18 cellular contexts compared by ENCODE assay signal in genomic region chr16:84887207-84887606, GRCh38.
DNase-seq lines count a peak whose midpoint lies in the region; ATAC-seq, FAIRE-seq and TF ChIP-seq lines count a peak whose summit lies in the region.
"Had no signal": no experiment of that assay in that cellular context is flagged by ENCODE, and none has a peak within 500 bp of the region (broad histone marks: within the 10 kb centered on the region; RNA-seq: fewer than 3 reads in every experiment).

No MANE protein-coding gene starts in this region.

- H3K4me1 Mint-ChIP-seq in neural crest cell, result peaks cover 59% of the 10 kb centered on the region

- FAIRE-seq in K562 (lab: Jason Lieb, UNC) (no peak), GM12892 (lab: Jason Lieb, UNC) (no peak)
- FAIRE-seq: A549, G401.6, GM12891 had no signal

- H3K36me3 Mint-ChIP-seq in neural crest cell (ENCODE audit: low read depth), result no peaks in the 10 kb centered on the region
- H3K36me3 Mint-ChIP-seq: CD8-positive, alpha-beta T cell had no signal

- BruUV-seq in K562 (replicated peaks; lab: Mats Ljungman, UMichigan), result no TSS peak

- DNase-seq in Right ventricle myocardium superior, result peak; percentile 26
- no peak for DNase-seq in cardiac septum (ENCODE audit: low spot score)
- peak in 2 of 4 experiments; percentile 45 to 47 for DNase-seq in K562 (ENCODE audit: extremely low read depth in 1 of 4, low spot score in 3 of 4)
- DNase-seq in neural crest cell (ENCODE audit: low read depth, low spot score), result no peak
- DNase-seq in NCI-H510A treated with DMSO at 0.1 percent for 48 hours (lab: John Stamatoyannopoulos, UW), result no peak
- DNase-seq in GM13976 (ENCODE audit: low spot score), result no peak
- no peak for DNase-seq in GM12892 (ENCODE audit: insufficient read length)
- DNase-seq: AML-193; Calu3; CD8-positive, alpha-beta T cell; DMS 273 treated with DMSO at 0.1 percent for 48 hours; HCEC 1CT had no signal

- TF ChIP-seq POLR2A in K562 (conservative IDR thresholded peaks at IDR 0.05) (no peak), GM12892 (IDR thresholded peaks at IDR 0.05; ENCODE audit: low read depth, low read length) (no peak)

- no peak overlapping the region for H3K4me2 ChIP-seq in K562 (ENCODE audit: insufficient read depth, low read length)
- H3K4me2 ChIP-seq: A549, KMS-11 had no signal

- peaks cover 15 to 38% of the 10 kb centered on the region in 2 experiments for H3K4me1 ChIP-seq in K562 (replicated peaks in 1 of 2; ENCODE audit: control insufficient read depth in 2 of 2, insufficient read depth in 2 of 2, low read length in 2 of 2)

- no peak overlapping the region for H3K4me3 ChIP-seq in K562
- H3K4me3 ChIP-seq: A549 had no signal

- H3K27ac Mint-ChIP-seq in neural crest cell (ENCODE audit: unreplicated experiment), result no peak overlapping the region
- H3K27ac Mint-ChIP-seq: CD8-positive, alpha-beta T cell had no signal

- 61% methylated on average over 15 of the region's 15 CpGs for WGBS in K562 (ENCODE audit: insufficient coverage, low coverage, missing lambda C conversion rate)

- intact Hi-C loops in Right ventricle myocardium superior (cut with DNase I) (no loop called here), cardiac septum (cut with DNase I) (no loop called here), K562 (cut with micrococcal nuclease) (no loop called here)

- no peaks in the 10 kb centered on the region for H3K36me3 ChIP-seq in K562 (ENCODE audit: control insufficient read depth, insufficient read depth, low read length)

- TF ChIP-seq CTCF in K562 (IDR thresholded peaks at IDR 0.05 in 2 of 3, conservative IDR thresholded peaks at IDR 0.05 in 1 of 3; ENCODE audit: insufficient read depth in 2 of 3, low read depth in 1 of 3, low read length in 3 of 3) (no peak), neural crest cell (conservative IDR thresholded peaks at IDR 0.05) (no peak), GM13976 (IDR thresholded peaks at IDR 0.05; ENCODE audit: borderline replicate concordance, control extremely low read depth, extremely low read depth, insufficient read depth, missing control alignments) (no peak)

- H3K9ac ChIP-seq in K562 (ENCODE audit: insufficient read depth in 1 of 2, low read depth in 2 of 2, low read length in 2 of 2), result peak overlapping the region in 1 of 2 experiments; percentile 22; a peak in 1 of 4 replicates
- H3K9ac ChIP-seq: KMS-11 had no signal

- H3K9me1 ChIP-seq in K562 (ENCODE audit: control insufficient read depth, insufficient read depth, low read length), result no peaks in the 10 kb centered on the region

- peaks cover 17 to 19% of the 10 kb centered on the region in 2 experiments for H3K27me3 ChIP-seq in K562 (ENCODE audit: control insufficient read depth in 2 of 2, insufficient read depth in 2 of 2, low read length in 2 of 2)

- POLR2A ChIA-PET in K562 (lab: Yijun Ruan, JAX), result interaction anchor here (0.7 to 1.2 kb wide), 2 partner anchors 9 to 68 kb away, joined by 3 to 6 read pairs; no protein-coding TSS in a partner anchor

- H3K4me3 Mint-ChIP-seq in neural crest cell, result peak overlapping the region; percentile 39
- H3K4me3 Mint-ChIP-seq: CD8-positive, alpha-beta T cell had no signal

- 0 out of 2 replicates have a peak, but pooled peaks cover under 1% of the 10 kb centered on the region for H4K20me1 ChIP-seq in K562 (replicated peaks; ENCODE audit: control insufficient read depth, insufficient read depth, low read length)

- H3K79me2 ChIP-seq in K562 (ENCODE audit: control insufficient read depth, insufficient read depth, low read length), result no peaks in the 10 kb centered on the region

- TF ChIP-seq RAD21 in K562 (CRISPR knock-in tag; conservative IDR thresholded peaks at IDR 0.05 in 1 of 2, IDR thresholded peaks at IDR 0.05 in 1 of 2), result no peak

- H2AFZ ChIP-seq in K562 (ENCODE audit: low read depth, low read length), result peak overlapping the region; percentile 23

- CTCF ChIA-PET in K562 (lab: Yijun Ruan, JAX; ENCODE audit: low intra/inter-chr PET ratio), result no interaction called here

- H3K27ac ChIP-seq in K562 (ENCODE audit: extremely low read depth, low read depth, low read length), result no peak overlapping the region
- H3K27ac ChIP-seq: 22Rv1, A549, KMS-11 had no signal

- no peaks in the 10 kb centered on the region for H3K27me3 Mint-ChIP-seq in neural crest cell (ENCODE audit: low read depth)

- no peak for TF ChIP-seq EP300 in K562 (IDR thresholded peaks at IDR 0.05; ENCODE audit: low read length)

- in situ Hi-C loops in K562 (cut with MboI) (no loop called here), GM13976 (cut with MboI; ENCODE audit: low sequenced_read_pairs, unreplicated experiment) (no loop called here)

- no peaks in the 10 kb centered on the region for H3K9me3 ChIP-seq in K562 (replicated peaks; ENCODE audit: control insufficient read depth, insufficient read depth, low read depth, low read length)
- H3K9me3 ChIP-seq: A549 had no signal

- no peak for ATAC-seq in Right ventricle myocardium superior (ENCODE audit: poor library complexity)
- peak; percentile 52; the same call in 2 of the 3 replicates for ATAC-seq in K562
- no peak for ATAC-seq in HG03196 (IDR thresholded peaks at IDR 0.05; ENCODE audit: unreplicated experiment)
- ATAC-seq: A549; CD8-positive, alpha-beta T cell had no signal

- H3K9me3 Mint-ChIP-seq in neural crest cell, result no peaks in the 10 kb centered on the region
- H3K9me3 Mint-ChIP-seq: CD8-positive, alpha-beta T cell had no signal

TF ChIP-seq in K562, 482 proteins besides CTCF, POLR2A, EP300 and RAD21:
- no peak for TF ChIP-seq BHLHE40 (IDR thresholded peaks at IDR 0.05; ENCODE audit: low read length)
- no peak for TF ChIP-seq MTA2 (IDR thresholded peaks at IDR 0.05; ENCODE audit: low read depth)
- TF ChIP-seq, protein P1, sequence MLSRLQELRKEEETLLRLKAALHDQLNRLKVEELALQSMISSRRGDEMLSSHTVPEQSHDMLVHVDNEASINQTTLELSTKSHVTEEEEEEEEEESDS (CRISPR knock-in tag; IDR thresholded peaks at IDR 0.05), result no peak
- no peak for TF ChIP-seq NFXL1 (CRISPR knock-in tag; IDR thresholded peaks at IDR 0.05)
- TF ChIP-seq MEF2A (IDR thresholded peaks at IDR 0.05; ENCODE audit: control insufficient read depth, low read depth, low read length), result no peak
- TF ChIP-seq TCF7L2 (IDR thresholded peaks at IDR 0.05; ENCODE audit: low read depth, low read length), result no peak
- TF ChIP-seq PTBP1 (IDR thresholded peaks at IDR 0.05; ENCODE audit: low read depth, low read length), result no peak
- no peak for TF ChIP-seq ILF3 (IDR thresholded peaks at IDR 0.05; ENCODE audit: borderline replicate concordance)
- no peak for TF ChIP-seq MTF1 (CRISPR knock-in tag; IDR thresholded peaks at IDR 0.05; ENCODE audit: borderline replicate concordance)
- TF ChIP-seq, protein P2, sequence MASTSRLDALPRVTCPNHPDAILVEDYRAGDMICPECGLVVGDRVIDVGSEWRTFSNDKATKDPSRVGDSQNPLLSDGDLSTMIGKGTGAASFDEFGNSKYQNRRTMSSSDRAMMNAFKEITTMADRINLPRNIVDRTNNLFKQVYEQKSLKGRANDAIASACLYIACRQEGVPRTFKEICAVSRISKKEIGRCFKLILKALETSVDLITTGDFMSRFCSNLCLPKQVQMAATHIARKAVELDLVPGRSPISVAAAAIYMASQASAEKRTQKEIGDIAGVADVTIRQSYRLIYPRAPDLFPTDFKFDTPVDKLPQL (IDR thresholded peaks at IDR 0.05; ENCODE audit: extremely low read depth, insufficient read length), result no peak
- no peak for TF ChIP-seq ZFPM2 (CRISPR knock-in tag; IDR thresholded peaks at IDR 0.05)
- no peak for TF ChIP-seq KAT7 (CRISPR knock-in tag; IDR thresholded peaks at IDR 0.05; ENCODE audit: borderline replicate concordance)
- TF ChIP-seq MBD2 (IDR thresholded peaks at IDR 0.05; ENCODE audit: borderline replicate concordance, low read depth), result no peak
- no peak for TF ChIP-seq ZNF431 (CRISPR knock-in tag; IDR thresholded peaks at IDR 0.05)
- no peak for TF ChIP-seq TEAD2 (tag; IDR thresholded peaks at IDR 0.05)
- TF ChIP-seq POLR2H (tag; IDR thresholded peaks at IDR 0.05; ENCODE audit: low read depth), result no peak
- no peak for TF ChIP-seq PTRF (tag; IDR thresholded peaks at IDR 0.05)
- no peak for TF ChIP-seq SRSF7 (optimal IDR thresholded peaks at IDR 0.05; ENCODE audit: low read depth, low read length)
- no peak for TF ChIP-seq ZBTB7A (IDR thresholded peaks at IDR 0.05; ENCODE audit: borderline replicate concordance, control insufficient read depth, low read depth, low read length)
- TF ChIP-seq ZMIZ1 (IDR thresholded peaks at IDR 0.05; ENCODE audit: low read depth in 2 of 2, low read length in 2 of 2), result no peak
